ENCODE assay signal across 9 cellular contexts in genomic region chr9:21213411-21214326, GRCh38. TPM values are rescaled to one million over a fixed set of nuclear protein-coding genes. Genes with fewer than 3 reads are reported as not detected.
DNase-seq lines count a peak whose midpoint lies in the region; ATAC-seq and TF ChIP-seq lines count a peak whose summit lies in the region.
"Not testable (repeated sequence)": the region's sequence is repeated elsewhere in the genome, so short reads cannot be mapped to it uniquely, and the experiment has no call there.
"Had no signal": no experiment of that assay in that cellular context is flagged by ENCODE, and none has a peak within 500 bp of the region (broad histone marks: within the 10 kb centered on the region; RNA-seq: fewer than 3 reads in every experiment).

No MANE protein-coding gene starts in this region.

- H3K4me3 ChIP-seq in AG09309 (ENCODE audit: control insufficient read depth, low read depth, low read length); NB4 (ENCODE audit: low read depth, low read length); epithelial cell of proximal tubule (ENCODE audit: low read depth, low read length): not testable (repeated sequence)

- H3K27me3 Mint-ChIP-seq in WTC11 (ENCODE audit: low read depth) = not testable (repeated sequence)
- H3K27me3 Mint-ChIP-seq in natural killer cell (ENCODE audit: low read depth in 2 of 2) = peaks cover 11 to 17% of the 10 kb centered on the region in 2 donors

- ATAC-seq in GM18502 (IDR thresholded peaks at IDR 0.05; ENCODE audit: poor library complexity, unreplicated experiment) (peak; percentile 82), GM21528 (IDR thresholded peaks at IDR 0.05; ENCODE audit: low FRiP score, unreplicated experiment) (peak; percentile 81), HG03097 (IDR thresholded peaks at IDR 0.05; ENCODE audit: low FRiP score, unreplicated experiment) (peak; percentile 58), WTC11 (peak; percentile 76), natural killer cell (peak; percentile 34 to 56 (median 44))

- not testable (repeated sequence) for H3K36me3 Mint-ChIP-seq in WTC11, natural killer cell

- CTCF ChIA-PET in WTC11 (lab: Charles Lee) = interaction anchor here (0.6 to 2.1 kb wide), 8 partner anchors 16 to 735 kb away, joined by 3 to 25 read pairs (median 5); no protein-coding TSS in a partner anchor

- TF ChIP-seq CTCF in AG09309 (IDR thresholded peaks at IDR 0.05; ENCODE audit: control insufficient read depth, insufficient read depth, low read depth, low read length, missing control alignments) (peak; percentile 38), NB4 (IDR thresholded peaks at IDR 0.05; ENCODE audit: low read depth, low read length) (peak; percentile 84), WTC11 (IDR thresholded peaks at IDR 0.05) (peak; percentile 31; the same call in 1 of the 2 replicates), epithelial cell of proximal tubule (conservative IDR thresholded peaks at IDR 0.05; ENCODE audit: low read depth, low read length) (peak; percentile 63), natural killer cell (IDR thresholded peaks at IDR 0.05) (peak; percentile 35)

- not testable (repeated sequence) for H3K4me1 Mint-ChIP-seq in WTC11, natural killer cell

- not testable (repeated sequence) for DNase-seq in AG09309 (ENCODE audit: low read depth); WTC11 (ENCODE audit: low spot score); epithelial cell of proximal tubule (ENCODE audit: low read depth); natural killer cell
- peak; percentile 65 for DNase-seq in NB4 (ENCODE audit: low read depth)

- not testable (repeated sequence) for TF ChIP-seq POLR2A in NB4 (IDR thresholded peaks at IDR 0.05; ENCODE audit: extremely low read depth, insufficient read length)

- intact Hi-C loops in natural killer cell (cut with micrococcal nuclease) = not testable (repeated sequence)

- H3K4me3 Mint-ChIP-seq in WTC11 = not testable (repeated sequence)
- H3K4me3 Mint-ChIP-seq in natural killer cell = peak overlapping the region; percentile 32

- POLR2A ChIA-PET in WTC11 (lab: Charles Lee) = not testable (repeated sequence)

- H3K9me3 Mint-ChIP-seq in WTC11, natural killer cell: not testable (repeated sequence)

- not testable (repeated sequence) for H3K27ac Mint-ChIP-seq in WTC11, natural killer cell

RNA-seq across cellular contexts. Expression of gene IFNA16, which starts 3.4 kb away (rescaled TPM):
- total RNA-seq in WTC11 (2021) = not detected in 3 replicates
- total RNA-seq in epithelial cell of proximal tubule = not detected in 2 replicates
- not detected for total RNA-seq in natural killer cell
- total RNA-seq: gastroesophageal sphincter had no signal

RNA-seq across cellular contexts. Expression of gene IFNA10, which starts 6.7 kb away (rescaled TPM):
- total RNA-seq in WTC11 (2021) (not detected in 3 replicates), epithelial cell of proximal tubule (not detected in 2 replicates), natural killer cell (not detected)
- total RNA-seq: gastroesophageal sphincter had no signal

RNA-seq across cellular contexts. Expression of gene IFNA7, which starts 11.7 kb away (rescaled TPM):
- total RNA-seq in WTC11 (2021) = not detected in 3 replicates
- not detected in 2 replicates for total RNA-seq in epithelial cell of proximal tubule
- total RNA-seq in natural killer cell = not detected
- total RNA-seq: gastroesophageal sphincter had no signal

RNA-seq across cellular contexts. Expression of gene IFNA17, which starts 14.4 kb away (rescaled TPM):
- not detected in 3 replicates for total RNA-seq in WTC11 (2021)
- not detected in 2 replicates for total RNA-seq in epithelial cell of proximal tubule
- not detected for total RNA-seq in natural killer cell
- total RNA-seq: gastroesophageal sphincter had no signal

RNA-seq across cellular contexts. Expression of gene IFNA14, which starts 26.1 kb away (rescaled TPM):
- not detected in 3 replicates for total RNA-seq in WTC11 (2021)
- total RNA-seq in epithelial cell of proximal tubule = not detected in 2 replicates
- not detected for total RNA-seq in natural killer cell

Comparison
In these comparisons a context has a peak if more than half of its experiments do, and no peak if none do; other contexts are left out.
1. CTCF ChIP-seq: peak in every context shown above with its lines; median percentile 84 in NB4; 63 in epithelial cell of proximal tubule; 38 in AG09309; 35 in natural killer cell; 31 in WTC11.